ENCODE assay signal across 19 cellular contexts in the genomic region with DNA sequence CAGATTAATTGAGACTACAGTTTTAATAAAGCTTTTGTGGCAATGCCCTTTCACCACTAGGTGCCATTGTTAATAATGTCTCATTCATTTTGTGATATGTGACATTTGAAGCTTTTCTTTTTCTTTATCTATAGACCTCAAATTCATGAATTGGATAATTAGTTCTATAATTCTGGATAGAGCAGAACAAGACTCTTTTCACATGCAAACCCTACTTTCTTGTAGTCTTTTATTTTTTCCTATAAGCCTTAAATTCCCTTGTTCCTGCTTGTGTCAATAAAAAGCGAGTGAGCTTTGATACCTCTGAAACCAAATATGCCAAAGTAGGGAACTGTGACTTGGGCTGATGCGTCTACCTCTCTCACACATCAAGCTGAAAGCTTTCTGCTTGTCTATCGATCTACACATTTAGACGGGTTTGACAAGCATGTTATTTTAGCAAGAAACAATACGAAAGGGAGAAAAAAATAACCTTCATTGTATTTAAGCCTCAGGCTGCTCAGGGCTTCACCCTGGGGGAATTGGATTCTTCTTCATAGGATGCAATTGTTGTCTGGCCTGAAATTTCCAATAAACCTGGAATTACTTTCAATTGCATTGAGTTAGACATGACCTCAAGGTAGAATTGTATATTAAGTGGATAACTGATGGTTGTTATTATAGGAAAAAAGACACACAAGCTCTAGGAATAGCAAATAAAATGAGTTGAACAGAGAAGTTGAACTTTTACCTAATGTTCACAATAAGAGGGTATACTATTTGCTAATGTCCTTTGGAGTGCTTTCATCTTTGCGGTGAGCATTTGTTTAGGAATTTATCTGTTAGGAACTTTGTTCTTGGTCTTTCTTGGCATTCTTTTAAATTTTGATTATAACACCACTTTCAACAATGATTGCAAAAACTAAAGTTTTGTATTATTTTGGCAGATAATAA.
"Had no signal": no experiment of that assay in that cellular context is flagged by ENCODE, and none has a peak within 500 bp of the region (broad histone marks: within the 10 kb centered on the region; RNA-seq: fewer than 3 reads in every experiment).

No MANE protein-coding gene starts in this region.

- FAIRE-seq: keratinocyte, small intestine had no signal

- H3K9ac ChIP-seq: parathyroid adenoma had no signal

- H3K79me2 ChIP-seq: parathyroid adenoma had no signal

- H3K9me3 ChIP-seq: esophagus squamous epithelium, gastroesophageal sphincter, left ventricle myocardium inferior, lower lobe of right lung, prostate gland, stomach, thoracic aorta, transverse colon had no signal

- H3K36me3 ChIP-seq: esophagus squamous epithelium, gastroesophageal sphincter, left ventricle myocardium inferior, lower lobe of right lung, prostate gland, stomach, thoracic aorta, transverse colon had no signal

- H3K4me1 ChIP-seq: esophagus squamous epithelium, gastroesophageal sphincter, left ventricle myocardium inferior, lower lobe of right lung, parathyroid adenoma, prostate gland, stomach, transverse colon had no signal

- H3K4me3 ChIP-seq: esophagus squamous epithelium, gastroesophageal sphincter, left ventricle myocardium inferior, lower lobe of right lung, prostate gland, stomach, thoracic aorta, transverse colon had no signal

- H3K27ac ChIP-seq: esophagus squamous epithelium, gastroesophageal sphincter, left ventricle myocardium inferior, lower lobe of right lung, parathyroid adenoma, prostate gland, stomach, thoracic aorta, transverse colon had no signal

- DNase-seq: effector memory CD8-positive, alpha-beta T cell; esophagus squamous epithelium; foreskin fibroblast; glutamatergic neuron; immature natural killer cell; left ventricle myocardium inferior; lower lobe of right lung; natural killer cell; small intestine; stimulated activated CD4-positive, alpha-beta T cell treated with anti-CD3 and anti-CD28 coated beads, Interleukin-12 subunit alpha, Interleukin-12 subunit beta, amount 100 ng/mL, for 4 hours; stimulated activated naive CD4-positive, alpha-beta T cell; stomach; substantia nigra; transverse colon had no signal

- H3K27me3 ChIP-seq: esophagus squamous epithelium, gastroesophageal sphincter, stomach, transverse colon had no signal

- ATAC-seq: effector memory CD8-positive, alpha-beta T cell; gastroesophageal sphincter; lower lobe of right lung; natural killer cell had no signal

- H2AFZ ChIP-seq: parathyroid adenoma had no signal
